ENCODE assay signal across 21 cellular contexts in genomic region chr3:145620002-145620401, GRCh38.
"Had no signal": no experiment of that assay in that cellular context is flagged by ENCODE, and none has a peak within 500 bp of the region (broad histone marks: within the 10 kb centered on the region; RNA-seq: fewer than 3 reads in every experiment).

No MANE protein-coding gene starts in this region.

- H3K9me3 Mint-ChIP-seq: endodermal cell; stimulated activated naive CD8-positive, alpha-beta T cell treated with anti-CD3 and anti-CD28 coated beads, Interleukin-15, Interleukin-2, amounts not matched to agents 100 ng/mL and 50 ng/mL, for 24 hours had no signal

- DNase-seq: colonic mucosa; effector CD8-positive, alpha-beta T cell; endodermal cell; gastrocnemius medialis; head of caudate nucleus; kidney; left lung; mammary epithelial cell; mesendoderm; midbrain; naive thymus-derived CD8-positive, alpha-beta T cell; right lobe of liver; small intestine; stimulated activated CD4-positive, alpha-beta T cell treated with anti-CD3 and anti-CD28 coated beads, Interleukin-15, amount 100 ng/mL, for 24 hours; stimulated activated CD4-positive, alpha-beta T cell treated with anti-CD3 and anti-CD28 coated beads, Interleukin-2, amount 100 ng/mL, for 48 hours; stimulated activated naive B cell treated with anti-CD40 and anti-IgM and Interleukin-4, amounts not matched to agents 10 μg/mL and 1 μg/mL and 100 μg/mL, for 72 hours; transverse colon had no signal

- H3K36me3 Mint-ChIP-seq: naive thymus-derived CD8-positive, alpha-beta T cell; stimulated activated naive B cell treated with anti-CD40 and anti-IgM and Interleukin-4, amounts not matched to agents 10 μg/mL and 1 μg/mL and 100 μg/mL, for 72 hours had no signal

- ATAC-seq: esophagus mucosa; gastrocnemius medialis; left lung; naive thymus-derived CD8-positive, alpha-beta T cell; right lobe of liver; stimulated activated naive B cell treated with anti-CD40 and anti-IgM and Interleukin-4, amounts not matched to agents 10 μg/mL and 1 μg/mL and 100 μg/mL, for 72 hours had no signal

- H3K4me3 Mint-ChIP-seq: dendritic cell treated with granulocyte-macrophage colony-stimulating factor and Interleukin-4, amounts not matched to agents 40 ng/mL and 50 ng/mL, for 4 days; endodermal cell; naive thymus-derived CD8-positive, alpha-beta T cell; stimulated activated naive B cell treated with anti-CD40 and anti-IgM and Interleukin-4, amounts not matched to agents 10 μg/mL and 1 μg/mL and 100 μg/mL, for 72 hours; stimulated activated naive CD8-positive, alpha-beta T cell treated with anti-CD3 and anti-CD28 coated beads, Interleukin-15, Interleukin-2, amounts not matched to agents 100 ng/mL and 50 ng/mL, for 24 hours had no signal

- H3K27ac Mint-ChIP-seq: dendritic cell treated with granulocyte-macrophage colony-stimulating factor and Interleukin-4, amounts not matched to agents 40 ng/mL and 50 ng/mL, for 4 days; endodermal cell; naive thymus-derived CD8-positive, alpha-beta T cell; progenitor cell of endocrine pancreas; stimulated activated naive B cell treated with anti-CD40 and anti-IgM and Interleukin-4, amounts not matched to agents 10 μg/mL and 1 μg/mL and 100 μg/mL, for 72 hours; stimulated activated naive CD8-positive, alpha-beta T cell treated with anti-CD3 and anti-CD28 coated beads, Interleukin-15, Interleukin-2, amounts not matched to agents 100 ng/mL and 50 ng/mL, for 24 hours had no signal

- H3K27me3 Mint-ChIP-seq: dendritic cell treated with granulocyte-macrophage colony-stimulating factor and Interleukin-4, amounts not matched to agents 40 ng/mL and 50 ng/mL, for 4 days; naive thymus-derived CD8-positive, alpha-beta T cell; progenitor cell of endocrine pancreas; stimulated activated naive B cell treated with anti-CD40 and anti-IgM and Interleukin-4, amounts not matched to agents 10 μg/mL and 1 μg/mL and 100 μg/mL, for 72 hours; stimulated activated naive CD8-positive, alpha-beta T cell treated with anti-CD3 and anti-CD28 coated beads, Interleukin-15, Interleukin-2, amounts not matched to agents 100 ng/mL and 50 ng/mL, for 24 hours had no signal

- H3K4me1 Mint-ChIP-seq: endodermal cell; naive thymus-derived CD8-positive, alpha-beta T cell; stimulated activated naive B cell treated with anti-CD40 and anti-IgM and Interleukin-4, amounts not matched to agents 10 μg/mL and 1 μg/mL and 100 μg/mL, for 72 hours had no signal
